In genomic region chr1:119390499-119390898, GRCh38 we compare ENCODE assay signal across 35 cellular contexts. TPM values are rescaled to one million over a fixed set of nuclear protein-coding genes. Genes with fewer than 3 reads are reported as not detected.
"Had no signal": no experiment of that assay in that cellular context is flagged by ENCODE, and none has a peak within 500 bp of the region (broad histone marks: within the 10 kb centered on the region; RNA-seq: fewer than 3 reads in every experiment).

No MANE protein-coding gene starts in this region.

- FAIRE-seq: endometrium had no signal

- H3K4me3 ChIP-seq: coronary artery, esophagus squamous epithelium, heart right ventricle, left ventricle myocardium inferior, lower lobe of right lung, right atrium auricular region, sigmoid colon, spleen, suprapubic skin had no signal

- H3K9ac ChIP-seq: parathyroid adenoma had no signal

- ATAC-seq: effector memory CD8-positive, alpha-beta T cell; heart right ventricle; lower lobe of right lung; natural killer cell treated with Interleukin-12 subunit alpha and Interleukin-12 subunit beta and Interleukin-15 and Interleukin-18, amount 100 ng/mL, for 72 hours; stimulated activated memory B cell treated with anti-CD40 and anti-IgM and Interleukin-4, amounts not matched to agents 10 μg/mL and 1 μg/mL and 100 μg/mL, for 72 hours; stimulated activated naive CD8-positive, alpha-beta T cell treated with anti-CD3 and anti-CD28 coated beads, Interleukin-15, Interleukin-2, amounts not matched to agents 100 U/mL and 50 U/mL, for 24 hours had no signal

- DNase-seq: central memory CD4-positive, alpha-beta T cell; effector memory CD8-positive, alpha-beta T cell; erythroblast; esophagus squamous epithelium; foreskin melanocyte; glutamatergic neuron; heart right ventricle; hypothalamus; immature natural killer cell; islet precursor cell; kidney glomerular epithelial cell; left ventricle myocardium inferior; lower lobe of right lung; naive B cell; sigmoid colon; spleen; stimulated activated CD4-positive, alpha-beta T cell treated with anti-CD3 and anti-CD28 coated beads, Interleukin-4, amount 100 ng/mL, for 4 hours; stimulated activated naive CD8-positive, alpha-beta T cell treated with anti-CD3 and anti-CD28 coated beads, Interleukin-15, Interleukin-2, amounts not matched to agents 100 U/mL and 50 U/mL, for 24 hours; trophoblast cell had no signal

- H3K4me1 ChIP-seq: esophagus squamous epithelium, heart right ventricle, left ventricle myocardium inferior, lower lobe of right lung, parathyroid adenoma, right atrium auricular region, sigmoid colon, spleen, suprapubic skin had no signal

- H3K9me3 ChIP-seq: esophagus squamous epithelium, heart right ventricle, left ventricle myocardium inferior, lower lobe of right lung, neutrophil, right atrium auricular region, sigmoid colon, spleen, suprapubic skin had no signal

- H3K27ac ChIP-seq: coronary artery, esophagus squamous epithelium, heart right ventricle, left ventricle myocardium inferior, lower lobe of right lung, neutrophil, parathyroid adenoma, right atrium auricular region, sigmoid colon, spleen, suprapubic skin had no signal

- H3K36me3 ChIP-seq: esophagus squamous epithelium, heart right ventricle, left ventricle myocardium inferior, lower lobe of right lung, neutrophil, right atrium auricular region, sigmoid colon, spleen, suprapubic skin had no signal

- H3K27me3 ChIP-seq: neutrophil, right atrium auricular region, sigmoid colon, suprapubic skin had no signal

RNA-seq across cellular contexts. Expression of gene HAO2, which starts 21.9 kb away (rescaled TPM):
- total RNA-seq: chondrocyte; dermis microvascular lymphatic vessel endothelial cell; esophagus squamous epithelium; heart right ventricle; left ventricle myocardium inferior; lower lobe of right lung; mesenteric fat pad; natural killer cell treated with Interleukin-12 subunit alpha and Interleukin-12 subunit beta and Interleukin-15 and Interleukin-18, amount 100 ng/mL, for 72 hours; neural crest cell; omental fat pad; progenitor cell of endocrine pancreas; right atrium auricular region; sigmoid colon; skeletal muscle tissue had no signal
- polyA plus RNA-seq: immature natural killer cell, sigmoid colon had no signal

RNA-seq across cellular contexts. Expression of gene HSD3B2, which starts 24.5 kb away (rescaled TPM):
- total RNA-seq: chondrocyte; dermis microvascular lymphatic vessel endothelial cell; esophagus squamous epithelium; heart right ventricle; left ventricle myocardium inferior; lower lobe of right lung; mesenteric fat pad; natural killer cell treated with Interleukin-12 subunit alpha and Interleukin-12 subunit beta and Interleukin-15 and Interleukin-18, amount 100 ng/mL, for 72 hours; neural crest cell; progenitor cell of endocrine pancreas; right atrium auricular region; sigmoid colon; skeletal muscle tissue; spleen; ureter had no signal
- polyA plus RNA-seq: immature natural killer cell had no signal
